ENCODE assay signal across 22 cellular contexts in genomic region chr15:71336671-71337070, GRCh38.
DNase-seq lines count a peak whose midpoint lies in the region; ATAC-seq and TF ChIP-seq lines count a peak whose summit lies in the region.
"Had no signal": no experiment of that assay in that cellular context is flagged by ENCODE, and none has a peak within 500 bp of the region (broad histone marks: within the 10 kb centered on the region; RNA-seq: fewer than 3 reads in every experiment).

No MANE protein-coding gene starts in this region.

- no peak for DNase-seq in heart right ventricle
- no peak for DNase-seq in Right ventricle myocardium inferior (ENCODE audit: missing footprints)
- DNase-seq in epithelial cell of esophagus (ENCODE audit: low read depth) = peak; percentile 75
- DNase-seq in uterus = no peak
- DNase-seq in stimulated activated CD4-positive, alpha-beta T cell treated with anti-CD3 and anti-CD28 coated beads, Interleukin-4, amount 100 ng/mL, for 4 hours = no peak
- DNase-seq in cerebellar cortex (ENCODE audit: low spot score) = no peak
- DNase-seq in middle frontal gyrus (ENCODE audit: extremely low spot score, low spot score) = no peak
- DNase-seq: activated B cell treated with CpG ODN at 0.5 μM for 24 hours; activated CD4-positive, alpha-beta T cell treated with anti-CD3 and anti-CD28 coated beads, Interleukin-2, amount 50 U/mL, for 48 hours; activated naive CD8-positive, alpha-beta T cell treated with anti-CD3 and anti-CD28 coated beads for 36 hours; BE2C; COR-L47; effector memory CD4-positive, alpha-beta T cell; NCI-H146; NCI-H510A treated with DMSO at 0.1 percent for 48 hours; RPMI8226; stimulated activated CD4-positive, alpha-beta T cell treated with anti-CD3 and anti-CD28 coated beads, Interleukin-4, amount 100 ng/mL, for 24 hours; stimulated activated naive CD8-positive, alpha-beta T cell treated with anti-CD3 and anti-CD28 coated beads, Interleukin-15, Interleukin-2, amounts not matched to agents 100 U/mL and 50 U/mL, for 24 hours; T-helper 9 cell had no signal

- WGBS in heart right ventricle, 2 donors = 80 to 95% methylated on average over 3 of the region's 3 CpGs

- intact Hi-C loops in heart right ventricle (cut with DNase I) (loop anchor here in 5 of 10 donors (5.0 to 10.0 kb wide), 3 partner anchors 68 to 222 kb away; partner anchors contain the start of gene THSD4 (in 4 of the 5)), Right ventricle myocardium inferior (cut with DNase I) (loop anchor here (5.0 kb wide), 1 partner anchor 184 kb away; no protein-coding TSS in a partner anchor), uterus (cut with DNase I; ENCODE audit: low total_unique reads) (no loop called here)

- H3K4me1 Mint-ChIP-seq in nephron = peaks cover 65% of the 10 kb centered on the region
- H3K4me1 Mint-ChIP-seq: activated B cell treated with CpG ODN at 0.5 μM for 24 hours; activated naive CD8-positive, alpha-beta T cell treated with anti-CD3 and anti-CD28 coated beads for 36 hours had no signal

- H3K9me3 ChIP-seq in heart right ventricle (no peaks in the 10 kb centered on the region), uterus (no peaks in the 10 kb centered on the region)
- H3K9me3 ChIP-seq: BE2C, upper lobe of left lung had no signal

- peak overlapping the region; percentile 7 to 73 (median 41) for H3K27ac Mint-ChIP-seq in nephron
- H3K27ac Mint-ChIP-seq: activated B cell treated with CpG ODN at 0.5 μM for 24 hours; activated naive CD8-positive, alpha-beta T cell treated with anti-CD3 and anti-CD28 coated beads for 36 hours had no signal

- peaks cover 3% of the 10 kb centered on the region for H3K27me3 Mint-ChIP-seq in nephron (ENCODE audit: low read depth)
- H3K27me3 Mint-ChIP-seq: activated B cell treated with CpG ODN at 0.5 μM for 24 hours; activated naive CD8-positive, alpha-beta T cell treated with anti-CD3 and anti-CD28 coated beads for 36 hours had no signal

- ATAC-seq in heart right ventricle (no peak), Right ventricle myocardium inferior (no peak)
- ATAC-seq: left lobe of liver; stimulated activated naive CD8-positive, alpha-beta T cell treated with anti-CD3 and anti-CD28 coated beads, Interleukin-15, Interleukin-2, amounts not matched to agents 100 U/mL and 50 U/mL, for 24 hours had no signal

- H3K4me1 ChIP-seq in heart right ventricle = peaks cover 0 to 43% (median 11%) of the 10 kb centered on the region in 9 donors
- H3K4me1 ChIP-seq in uterus = peaks cover 0 to 4% of the 10 kb centered on the region in 2 donors
- H3K4me1 ChIP-seq: BE2C had no signal

- H3K27ac ChIP-seq in heart right ventricle (peak overlapping the region in 7 of 10 donors; percentile 28 to 94 (median 89)), uterus (peak overlapping the region; percentile 91)

- H3K4me3 ChIP-seq in heart right ventricle (no peak overlapping the region), epithelial cell of esophagus (ENCODE audit: low read length) (no peak overlapping the region), uterus (no peak overlapping the region)
- H3K4me3 ChIP-seq: upper lobe of left lung had no signal

- no peak overlapping the region for H3K4me3 Mint-ChIP-seq in nephron
- H3K4me3 Mint-ChIP-seq: activated B cell treated with CpG ODN at 0.5 μM for 24 hours; activated naive CD8-positive, alpha-beta T cell treated with anti-CD3 and anti-CD28 coated beads for 36 hours had no signal

- no peaks in the 10 kb centered on the region for H3K36me3 Mint-ChIP-seq in nephron (ENCODE audit: low read depth)
- H3K36me3 Mint-ChIP-seq: activated naive CD8-positive, alpha-beta T cell treated with anti-CD3 and anti-CD28 coated beads for 36 hours had no signal

- H3K9me3 Mint-ChIP-seq in nephron = no peaks in the 10 kb centered on the region
- H3K9me3 Mint-ChIP-seq: activated B cell treated with CpG ODN at 0.5 μM for 24 hours; activated naive CD8-positive, alpha-beta T cell treated with anti-CD3 and anti-CD28 coated beads for 36 hours had no signal

- peaks cover 0 to 11% (median 0%) of the 10 kb centered on the region in 9 donors for H3K36me3 ChIP-seq in heart right ventricle
- no peaks in the 10 kb centered on the region for H3K36me3 ChIP-seq in uterus
- H3K36me3 ChIP-seq: BE2C, upper lobe of left lung had no signal

- TF ChIP-seq POLR2A in uterus (IDR thresholded peaks at IDR 0.05) = no peak

- no peaks in the 10 kb centered on the region for H3K27me3 ChIP-seq in heart right ventricle
- no peaks in the 10 kb centered on the region for H3K27me3 ChIP-seq in uterus
- H3K27me3 ChIP-seq: BE2C, upper lobe of left lung had no signal

- TF ChIP-seq CTCF in heart right ventricle (IDR thresholded peaks at IDR 0.05) (no peak), epithelial cell of esophagus (IDR thresholded peaks at IDR 0.05; ENCODE audit: insufficient read depth, low read depth, low read length, missing control alignments) (no peak), nephron (IDR thresholded peaks at IDR 0.05; ENCODE audit: unreplicated experiment in 3 of 3) (no peak), uterus (IDR thresholded peaks at IDR 0.05) (no peak)
